In the genomic region with DNA sequence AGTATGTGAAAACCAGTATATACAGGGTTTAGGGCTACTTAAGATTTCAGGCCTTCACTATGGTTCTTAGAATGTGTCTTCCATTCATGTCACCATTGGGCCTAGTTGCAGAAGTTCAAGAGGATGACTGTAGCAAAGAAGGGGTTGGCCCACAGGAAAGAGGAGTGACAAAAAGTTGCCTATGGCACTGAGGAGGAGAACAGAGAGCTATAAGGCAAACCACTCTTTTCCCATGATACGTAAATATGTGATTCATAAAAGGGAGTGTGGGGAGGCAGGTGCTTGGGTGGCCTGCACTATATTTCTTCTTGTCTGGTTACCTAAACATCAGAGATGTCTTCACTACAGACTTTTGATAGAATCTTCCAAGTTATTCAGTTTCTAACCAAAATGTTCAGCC, we compare ENCODE assay signal across 27 cellular contexts.
"Had no signal": no experiment of that assay in that cellular context is flagged by ENCODE, and none has a peak within 500 bp of the region (broad histone marks: within the 10 kb centered on the region; RNA-seq: fewer than 3 reads in every experiment).

No MANE protein-coding gene starts in this region.

- H3K9me3 ChIP-seq: lower lobe of right lung, mucosa of descending colon, ovary, right atrium auricular region, right lobe of liver, tibial nerve, uterus had no signal

- H3K4me1 ChIP-seq: lower lobe of right lung, right atrium auricular region, right lobe of liver, uterus had no signal

- H3K36me3 Mint-ChIP-seq: naive thymus-derived CD4-positive, alpha-beta T cell; natural killer cell treated with Interleukin-12 subunit alpha and Interleukin-12 subunit beta and Interleukin-15 and Interleukin-18, amount 100 ng/mL, for 72 hours; stimulated activated memory B cell treated with anti-CD40 and anti-IgM and Interleukin-4, amounts not matched to agents 10 μg/mL and 1 μg/mL and 100 μg/mL, for 72 hours; type B pancreatic cell had no signal

- H3K27me3 ChIP-seq: ovary, right atrium auricular region, right lobe of liver, tibial nerve, uterus had no signal

- H3K4me3 Mint-ChIP-seq: naive thymus-derived CD4-positive, alpha-beta T cell; natural killer cell treated with Interleukin-12 subunit alpha and Interleukin-12 subunit beta and Interleukin-15 and Interleukin-18, amount 100 ng/mL, for 72 hours; stimulated activated memory B cell treated with anti-CD40 and anti-IgM and Interleukin-4, amounts not matched to agents 10 μg/mL and 1 μg/mL and 100 μg/mL, for 72 hours; stimulated activated naive CD8-positive, alpha-beta T cell treated with anti-CD3 and anti-CD28 coated beads, Interleukin-15, amount 100 ng/mL, for 72 hours; type B pancreatic cell had no signal

- DNase-seq: hippocampal formation; kidney glomerular epithelial cell; left cardiac atrium; lower lobe of right lung; mammary epithelial cell; mesendoderm; midbrain; mucosa of descending colon; naive thymus-derived CD4-positive, alpha-beta T cell; ovary; right lobe of liver; stimulated activated CD4-positive, alpha-beta T cell treated with anti-CD3 and anti-CD28 coated beads, Interleukin-12 subunit alpha, Interleukin-12 subunit beta, amount 100 ng/mL, for 4 hours; stimulated activated CD4-positive, alpha-beta T cell treated with anti-CD3 and anti-CD28 coated beads, Interleukin-15, amount 100 ng/mL, for 24 hours; stimulated activated CD4-positive, alpha-beta T cell treated with anti-CD3 and anti-CD28 coated beads, Interleukin-2, amount 100 ng/mL, for 24 hours; stimulated activated CD4-positive, alpha-beta T cell treated with anti-CD3 and anti-CD28 coated beads, Interleukin-4, amount 100 ng/mL, for 24 hours; stimulated activated naive CD4-positive, alpha-beta T cell treated with Interleukin-2 at 50 U/mL for 16 hours; stimulated activated naive CD8-positive, alpha-beta T cell treated with anti-CD3 and anti-CD28 coated beads, Interleukin-15, amount 100 ng/mL, for 72 hours; substantia nigra; uterus had no signal

- H3K4me1 Mint-ChIP-seq: naive thymus-derived CD4-positive, alpha-beta T cell; stimulated activated memory B cell treated with anti-CD40 and anti-IgM and Interleukin-4, amounts not matched to agents 10 μg/mL and 1 μg/mL and 100 μg/mL, for 72 hours; stimulated activated naive CD8-positive, alpha-beta T cell treated with anti-CD3 and anti-CD28 coated beads, Interleukin-15, amount 100 ng/mL, for 72 hours had no signal

- H3K36me3 ChIP-seq: lower lobe of right lung, ovary, right atrium auricular region, right lobe of liver, tibial nerve, uterus had no signal

- H3K27ac ChIP-seq: lower lobe of right lung, ovary, right atrium auricular region, right lobe of liver, tibial nerve, uterus had no signal

- FAIRE-seq: keratinocyte had no signal

- H3K27me3 Mint-ChIP-seq: type B pancreatic cell had no signal

- H3K27ac Mint-ChIP-seq: naive thymus-derived CD4-positive, alpha-beta T cell; progenitor cell of endocrine pancreas; stimulated activated memory B cell treated with anti-CD40 and anti-IgM and Interleukin-4, amounts not matched to agents 10 μg/mL and 1 μg/mL and 100 μg/mL, for 72 hours; stimulated activated naive CD8-positive, alpha-beta T cell treated with anti-CD3 and anti-CD28 coated beads, Interleukin-15, amount 100 ng/mL, for 72 hours; type B pancreatic cell had no signal

- H3K9me3 Mint-ChIP-seq: natural killer cell treated with Interleukin-12 subunit alpha and Interleukin-12 subunit beta and Interleukin-15 and Interleukin-18, amount 100 ng/mL, for 72 hours; stimulated activated memory B cell treated with anti-CD40 and anti-IgM and Interleukin-4, amounts not matched to agents 10 μg/mL and 1 μg/mL and 100 μg/mL, for 72 hours had no signal

- H3K4me3 ChIP-seq: lower lobe of right lung, mucosa of descending colon, ovary, right atrium auricular region, right lobe of liver, tibial nerve, uterus had no signal

- ATAC-seq: left cardiac atrium; left lobe of liver; lower lobe of right lung; mucosa of descending colon; naive thymus-derived CD4-positive, alpha-beta T cell; natural killer cell treated with Interleukin-12 subunit alpha and Interleukin-12 subunit beta and Interleukin-15 and Interleukin-18, amount 100 ng/mL, for 72 hours; right lobe of liver; stimulated activated memory B cell treated with anti-CD40 and anti-IgM and Interleukin-4, amounts not matched to agents 10 μg/mL and 1 μg/mL and 100 μg/mL, for 72 hours; stimulated activated naive CD8-positive, alpha-beta T cell treated with anti-CD3 and anti-CD28 coated beads, Interleukin-15, amount 100 ng/mL, for 72 hours had no signal
